In the genomic region with DNA sequence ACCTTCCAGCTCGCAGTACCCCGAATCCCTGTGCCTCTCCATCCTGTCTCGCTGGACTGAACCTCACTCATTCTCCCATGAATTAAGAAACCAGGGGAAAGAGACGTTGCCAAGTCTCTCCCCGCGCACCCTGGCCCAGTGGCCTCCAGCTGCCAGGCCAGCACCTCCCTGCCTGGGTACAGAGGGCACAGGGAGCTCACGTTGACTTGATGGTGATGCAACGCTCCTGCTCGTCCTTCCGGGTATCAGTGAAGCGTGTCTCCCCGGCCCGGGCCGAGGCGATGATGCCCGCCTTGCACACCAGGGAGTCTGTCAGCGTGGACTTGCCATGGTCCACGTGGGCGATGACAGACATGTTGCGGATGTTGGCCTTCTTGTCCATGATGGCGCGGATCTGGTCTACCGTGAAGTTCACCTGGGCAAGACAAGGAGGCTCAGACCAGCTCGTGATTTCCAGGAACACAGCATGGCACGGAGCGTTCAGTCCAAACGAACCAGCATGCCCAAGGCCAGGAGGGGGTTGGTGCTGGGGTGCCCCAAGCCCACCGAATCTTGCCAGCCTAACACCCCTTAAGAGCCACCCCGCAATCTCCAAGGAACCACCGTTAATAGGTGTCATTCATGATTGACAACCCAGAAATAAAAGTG, we compare ENCODE assay signal across 1 cellular context.
TF ChIP-seq lines count a peak whose summit lies in the region.

No MANE protein-coding gene starts in this region.

TF ChIP-seq in endothelial cell of umbilical vein, 7 proteins besides CTCF, POLR2A, EP300 and RAD21:
- TF ChIP-seq, protein P1, sequence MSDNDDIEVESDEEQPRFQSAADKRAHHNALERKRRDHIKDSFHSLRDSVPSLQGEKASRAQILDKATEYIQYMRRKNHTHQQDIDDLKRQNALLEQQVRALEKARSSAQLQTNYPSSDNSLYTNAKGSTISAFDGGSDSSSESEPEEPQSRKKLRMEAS (IDR thresholded peaks at IDR 0.05; ENCODE audit: insufficient read depth, insufficient read length), result peak; percentile 83
- TF ChIP-seq POLR2AphosphoS5 (IDR thresholded peaks at IDR 0.05; ENCODE audit: insufficient read depth, low read depth, low read length), result peak; percentile 10
- TF ChIP-seq GATA2 (IDR thresholded peaks at IDR 0.05; ENCODE audit: insufficient read depth, insufficient read length, low read depth, low read length), result no peak
